ENCODE assay signal across 8 cellular contexts in genomic region chr1:112395832-112396667, GRCh38. TPM values are rescaled to one million over a fixed set of nuclear protein-coding genes. Genes with fewer than 3 reads are reported as not detected.
DNase-seq lines count a peak whose midpoint lies in the region; ATAC-seq and TF ChIP-seq lines count a peak whose summit lies in the region.

TSS of gene CTTNBP2NL (plus strand) at chr1:112396214. CDS start at chr1:112416166, 19,952 bp downstream.

- H3K36me3 Mint-ChIP-seq in progenitor cell of endocrine pancreas (ENCODE audit: insufficient read depth), result peaks cover 1% of the 10 kb centered on the region

- DNase-seq in GM12865 (ENCODE audit: low read depth) (peak; percentile 82), NCI-H1417 (lab: John Stamatoyannopoulos, UW) (peak; percentile 95 to 98 (median 96)), T-helper 1 cell (peak; percentile 66 to 79 (median 73)), amniotic stem cell (lab: John Stamatoyannopoulos, UW) (peak; percentile 83), left cardiac atrium (peak; percentile 98), progenitor cell of endocrine pancreas (ENCODE audit: low spot score, unreplicated experiment) (peak; percentile 94), upper lobe of right lung (peak; percentile 98)

- ATAC-seq in HG02759 (IDR thresholded peaks at IDR 0.05; ENCODE audit: unreplicated experiment), result peak; percentile 88
- peak; percentile 95 to 97 for ATAC-seq in left cardiac atrium
- ATAC-seq in upper lobe of right lung, result peak; percentile 97

- H3K27me3 Mint-ChIP-seq in progenitor cell of endocrine pancreas, result no peaks in the 10 kb centered on the region

- no peaks in the 10 kb centered on the region for H3K36me3 ChIP-seq in upper lobe of right lung

- H3K4me1 Mint-ChIP-seq in progenitor cell of endocrine pancreas (ENCODE audit: low read depth), result peaks cover 31% of the 10 kb centered on the region

- TF ChIP-seq CTCF in GM12865 (IDR thresholded peaks at IDR 0.05; ENCODE audit: insufficient read depth, low read depth, low read length, missing control alignments) (no peak), progenitor cell of endocrine pancreas (IDR thresholded peaks at IDR 0.05; ENCODE audit: unreplicated experiment) (no peak), upper lobe of right lung (IDR thresholded peaks at IDR 0.05) (no peak)

- H3K4me3 Mint-ChIP-seq in progenitor cell of endocrine pancreas (ENCODE audit: low read depth), result peak within 1 kb of the TSS; percentile 93

- H3K4me3 ChIP-seq in GM12865 (ENCODE audit: low read depth, low read length) (peak within 1 kb of the TSS; percentile 100), upper lobe of right lung (peak within 1 kb of the TSS; percentile 91)

- H3K27ac Mint-ChIP-seq in progenitor cell of endocrine pancreas, result peak within 1 kb of the TSS; percentile 98

- no peaks in the 10 kb centered on the region for H3K9me3 Mint-ChIP-seq in progenitor cell of endocrine pancreas (ENCODE audit: low read depth)

- intact Hi-C loops in left cardiac atrium (cut with DNase I), result loop anchor here in 1 of 2 donors (5.0 kb wide), 1 partner anchor 221 kb away; the partner anchor contains the start of genes CAPZA1 and ST7L
- intact Hi-C loops in upper lobe of right lung (cut with DNase I), result no loop called here

- H3K27ac ChIP-seq in upper lobe of right lung, result peak within 1 kb of the TSS; percentile 91

- peaks cover 24% of the 10 kb centered on the region for H3K4me1 ChIP-seq in upper lobe of right lung

- no peaks in the 10 kb centered on the region for H3K9me3 ChIP-seq in upper lobe of right lung

- no peaks in the 10 kb centered on the region for H3K27me3 ChIP-seq in upper lobe of right lung

RNA-seq across cellular contexts. Expression of gene CTTNBP2NL, which starts in this region (rescaled TPM):
- total RNA-seq in left cardiac atrium, result 10 to 100 TPM; 17.1 to 24.3 TPM
- 46.0 and 48.4 TPM in 2 replicates for total RNA-seq in progenitor cell of endocrine pancreas
- 59.4 TPM for total RNA-seq in upper lobe of right lung

Comparison
In these comparisons a context has a peak if more than half of its experiments do, and no peak if none do; other contexts are left out.
1. Peak in every context shown above with its lines: DNase-seq, ATAC-seq, H3K4me3 ChIP-seq and H3K27ac ChIP-seq.